8 cellular contexts compared by ENCODE assay signal in genomic region chr9:92140074-92140753, GRCh38. TPM values are rescaled to one million over a fixed set of nuclear protein-coding genes. Genes with fewer than 3 reads are reported as not detected.
DNase-seq lines count a peak whose midpoint lies in the region.

No MANE protein-coding gene starts in this region.

- H3K4me3 Mint-ChIP-seq in activated T-helper 1 cell treated with anti-CD3 and anti-CD28 coated beads, Interleukin-12 subunit alpha, Interleukin-12 subunit beta, Interleukin-2, Interleukin-4 antibody, amounts not matched to agents 30 ng/mL and 10 ng/mL and 1 ng/mL, durations not matched to agents 14 hours and 24 hours and 36 hours: no peak overlapping the region

- no peak overlapping the region for H3K27ac ChIP-seq in HUES6 (ENCODE audit: low read depth, low read length)

- H3K4me1 ChIP-seq in HUES6 (ENCODE audit: control insufficient read depth, insufficient read depth, low read length): peaks cover 10% of the 10 kb centered on the region; the same call in 1 of the 2 replicates

- H3K27me3 Mint-ChIP-seq in activated T-helper 1 cell treated with anti-CD3 and anti-CD28 coated beads, Interleukin-12 subunit alpha, Interleukin-12 subunit beta, Interleukin-2, Interleukin-4 antibody, amounts not matched to agents 30 ng/mL and 10 ng/mL and 1 ng/mL, durations not matched to agents 14 hours and 24 hours and 36 hours (ENCODE audit: insufficient read depth): peaks cover 33% of the 10 kb centered on the region

- no peaks in the 10 kb centered on the region for H3K36me3 Mint-ChIP-seq in activated T-helper 1 cell treated with anti-CD3 and anti-CD28 coated beads, Interleukin-12 subunit alpha, Interleukin-12 subunit beta, Interleukin-2, Interleukin-4 antibody, amounts not matched to agents 30 ng/mL and 10 ng/mL and 1 ng/mL, durations not matched to agents 14 hours and 24 hours and 36 hours (ENCODE audit: low read depth)

- H3K4me3 ChIP-seq in HUES6 (ENCODE audit: low read depth, low read length): peak overlapping the region; percentile 61

- H3K9me3 ChIP-seq in HUES6 (ENCODE audit: control insufficient read depth, insufficient read depth, low read depth, low read length): no peaks in the 10 kb centered on the region

- peak; percentile 51 to 86 (median 75) for DNase-seq in NCI-H1417 (lab: John Stamatoyannopoulos, UW)
- no peak for DNase-seq in NCI-H1417 treated with DMSO at 0.1 percent for 48 hours (lab: John Stamatoyannopoulos, UW)
- DNase-seq in RKO (ENCODE audit: low spot score): peak; percentile 82
- DNase-seq in activated T-helper 1 cell treated with anti-CD3 and anti-CD28 coated beads, Interleukin-12 subunit alpha, Interleukin-12 subunit beta, Interleukin-2, Interleukin-4 antibody, amounts not matched to agents 30 ng/mL and 10 ng/mL and 1 ng/mL, durations not matched to agents 14 hours and 24 hours and 36 hours (ENCODE audit: low spot score): peak; percentile 54
- peak; percentile 62 for DNase-seq in fibroblast of peridontal ligament (ENCODE audit: extremely low read depth)
- DNase-seq in nucleus accumbens (lab: John Stamatoyannopoulos, UW): peak in 34 of 56 donors; percentile 8 to 70 (median 22)
- DNase-seq in superior temporal gyrus (ENCODE audit: extremely low spot score): peak; percentile 54

- peaks cover 25% of the 10 kb centered on the region for H3K27me3 ChIP-seq in HUES6 (ENCODE audit: control insufficient read depth, insufficient read depth, low read length)

- H3K27ac Mint-ChIP-seq in activated T-helper 1 cell treated with anti-CD3 and anti-CD28 coated beads, Interleukin-12 subunit alpha, Interleukin-12 subunit beta, Interleukin-2, Interleukin-4 antibody, amounts not matched to agents 30 ng/mL and 10 ng/mL and 1 ng/mL, durations not matched to agents 14 hours and 24 hours and 36 hours: no peak overlapping the region

- no peaks in the 10 kb centered on the region for H3K36me3 ChIP-seq in HUES6 (ENCODE audit: control insufficient read depth, insufficient read depth, low read length)

- H3K9ac ChIP-seq in HUES6 (ENCODE audit: low read length): no peak overlapping the region

- intact Hi-C loops in activated T-helper 1 cell treated with anti-CD3 and anti-CD28 coated beads, Interleukin-12 subunit alpha, Interleukin-12 subunit beta, Interleukin-2, Interleukin-4 antibody, amounts not matched to agents 30 ng/mL and 10 ng/mL and 1 ng/mL, durations not matched to agents 14 hours and 24 hours and 36 hours (cut with micrococcal nuclease): loop anchor here (1.0 to 5.0 kb wide), 2 partner anchors 67 to 494 kb away; no protein-coding TSS in a partner anchor

- no peaks in the 10 kb centered on the region for H3K9me3 Mint-ChIP-seq in activated T-helper 1 cell treated with anti-CD3 and anti-CD28 coated beads, Interleukin-12 subunit alpha, Interleukin-12 subunit beta, Interleukin-2, Interleukin-4 antibody, amounts not matched to agents 30 ng/mL and 10 ng/mL and 1 ng/mL, durations not matched to agents 14 hours and 24 hours and 36 hours

- H3K4me1 Mint-ChIP-seq in activated T-helper 1 cell treated with anti-CD3 and anti-CD28 coated beads, Interleukin-12 subunit alpha, Interleukin-12 subunit beta, Interleukin-2, Interleukin-4 antibody, amounts not matched to agents 30 ng/mL and 10 ng/mL and 1 ng/mL, durations not matched to agents 14 hours and 24 hours and 36 hours (ENCODE audit: low read depth): peaks cover 7% of the 10 kb centered on the region

RNA-seq across cellular contexts. Expression of gene SPTLC1, which starts 25.0 kb away (rescaled TPM):
- total RNA-seq in activated T-helper 1 cell treated with anti-CD3 and anti-CD28 coated beads, Interleukin-12 subunit alpha, Interleukin-12 subunit beta, Interleukin-2, Interleukin-4 antibody, amounts not matched to agents 30 ng/mL and 10 ng/mL and 1 ng/mL, durations not matched to agents 14 hours and 24 hours and 36 hours: 60.2 and 62.3 TPM in 2 replicates
